27 cellular contexts compared by ENCODE assay signal in the genomic region with DNA sequence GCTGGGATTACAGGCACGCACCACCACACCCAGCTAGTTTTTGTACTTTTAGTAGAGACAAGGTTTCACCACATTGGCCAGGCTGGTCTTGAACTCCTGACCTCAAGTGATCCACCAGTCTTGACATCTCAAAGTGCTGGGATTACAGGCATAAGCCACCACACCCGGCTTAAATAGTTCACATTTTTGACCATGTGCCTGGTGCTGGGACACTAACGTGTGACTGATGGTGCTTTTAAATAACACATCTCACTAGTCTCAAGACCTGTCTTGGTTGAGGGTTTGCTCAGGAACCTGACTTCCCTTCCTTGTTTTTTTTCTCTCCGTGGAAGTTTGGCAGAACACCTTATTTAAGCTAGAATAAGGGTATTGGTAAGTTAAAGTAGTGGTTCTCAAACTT.
"Had no signal": no experiment of that assay in that cellular context is flagged by ENCODE, and none has a peak within 500 bp of the region (broad histone marks: within the 10 kb centered on the region; RNA-seq: fewer than 3 reads in every experiment).

No MANE protein-coding gene starts in this region.

- H3K36me3 ChIP-seq: ovary, right atrium auricular region, thoracic aorta, vagina had no signal

- H3K4me3 Mint-ChIP-seq: memory B cell; naive thymus-derived CD4-positive, alpha-beta T cell; natural killer cell treated with Interleukin-12 subunit alpha and Interleukin-12 subunit beta and Interleukin-15 and Interleukin-18, amount 100 ng/mL, for 72 hours; stimulated activated memory B cell treated with anti-CD40 and anti-IgM and Interleukin-4, amounts not matched to agents 10 μg/mL and 1 μg/mL and 100 μg/mL, for 72 hours had no signal

- H3K27ac Mint-ChIP-seq: memory B cell; naive thymus-derived CD4-positive, alpha-beta T cell; natural killer cell treated with Interleukin-12 subunit alpha and Interleukin-12 subunit beta and Interleukin-15 and Interleukin-18, amount 100 ng/mL, for 72 hours; progenitor cell of endocrine pancreas; stimulated activated memory B cell treated with anti-CD40 and anti-IgM and Interleukin-4, amounts not matched to agents 10 μg/mL and 1 μg/mL and 100 μg/mL, for 72 hours had no signal

- H3K27me3 Mint-ChIP-seq: progenitor cell of endocrine pancreas; stimulated activated memory B cell treated with anti-CD40 and anti-IgM and Interleukin-4, amounts not matched to agents 10 μg/mL and 1 μg/mL and 100 μg/mL, for 72 hours had no signal

- H3K4me1 Mint-ChIP-seq: memory B cell; naive thymus-derived CD4-positive, alpha-beta T cell; stimulated activated memory B cell treated with anti-CD40 and anti-IgM and Interleukin-4, amounts not matched to agents 10 μg/mL and 1 μg/mL and 100 μg/mL, for 72 hours had no signal

- H3K27me3 ChIP-seq: heart right ventricle, hepatocyte, ovary, right atrium auricular region, sigmoid colon, stomach, suprapubic skin, tibial nerve, upper lobe of left lung, vagina had no signal

- H3K9me3 Mint-ChIP-seq: memory B cell; naive thymus-derived CD4-positive, alpha-beta T cell; natural killer cell treated with Interleukin-12 subunit alpha and Interleukin-12 subunit beta and Interleukin-15 and Interleukin-18, amount 100 ng/mL, for 72 hours; stimulated activated memory B cell treated with anti-CD40 and anti-IgM and Interleukin-4, amounts not matched to agents 10 μg/mL and 1 μg/mL and 100 μg/mL, for 72 hours had no signal

- H3K27ac ChIP-seq: heart right ventricle, hepatocyte, left ventricle myocardium inferior, ovary, right atrium auricular region, sigmoid colon, stomach, suprapubic skin, thoracic aorta, upper lobe of left lung, vagina had no signal

- H3K4me1 ChIP-seq: suprapubic skin had no signal

- ATAC-seq: heart right ventricle; mucosa of descending colon; naive thymus-derived CD4-positive, alpha-beta T cell; natural killer cell treated with Interleukin-12 subunit alpha and Interleukin-12 subunit beta and Interleukin-15 and Interleukin-18, amount 100 ng/mL, for 72 hours; stimulated activated memory B cell treated with anti-CD40 and anti-IgM and Interleukin-4, amounts not matched to agents 10 μg/mL and 1 μg/mL and 100 μg/mL, for 72 hours had no signal

- H3K4me3 ChIP-seq: heart right ventricle, hepatocyte, left ventricle myocardium inferior, lung, mucosa of descending colon, ovary, right atrium auricular region, sigmoid colon, smooth muscle cell, stomach, suprapubic skin, thoracic aorta, tibial nerve, upper lobe of left lung, vagina had no signal

- DNase-seq: heart right ventricle; islet precursor cell; left ventricle myocardium inferior; midbrain; mucosa of descending colon; naive thymus-derived CD4-positive, alpha-beta T cell; ovary; sigmoid colon; stimulated activated CD4-positive, alpha-beta T cell treated with anti-CD3 and anti-CD28 coated beads, Interleukin-1b, Interleukin-23, amount 100 ng/mL, for 48 hours; stimulated activated CD4-positive, alpha-beta T cell treated with anti-CD3 and anti-CD28 coated beads, Interleukin-2, amount 100 ng/mL, for 48 hours; stimulated activated CD4-positive, alpha-beta T cell treated with anti-CD3 and anti-CD28 coated beads, Interleukin-4, amount 100 ng/mL, for 4 hours; stimulated activated CD8-positive, alpha-beta memory T cell treated with anti-CD3 and anti-CD28 coated beads, Interleukin-4, amount 100 ng/mL, for 48 hours; stimulated activated naive CD4-positive, alpha-beta T cell treated with Interleukin-2 at 50 U/mL for 16 hours; stomach; upper lobe of left lung had no signal

- H3K4me2 ChIP-seq: hepatocyte, smooth muscle cell had no signal

- H3K36me3 Mint-ChIP-seq: memory B cell; naive thymus-derived CD4-positive, alpha-beta T cell; natural killer cell treated with Interleukin-12 subunit alpha and Interleukin-12 subunit beta and Interleukin-15 and Interleukin-18, amount 100 ng/mL, for 72 hours; stimulated activated memory B cell treated with anti-CD40 and anti-IgM and Interleukin-4, amounts not matched to agents 10 μg/mL and 1 μg/mL and 100 μg/mL, for 72 hours had no signal

- H3K9me3 ChIP-seq: heart right ventricle, left ventricle myocardium inferior, mucosa of descending colon, ovary, right atrium auricular region, sigmoid colon, stomach, suprapubic skin, thoracic aorta, tibial nerve, upper lobe of left lung, vagina had no signal

- H2AFZ ChIP-seq: hepatocyte had no signal
